13 cellular contexts compared by ENCODE assay signal in the genomic region with DNA sequence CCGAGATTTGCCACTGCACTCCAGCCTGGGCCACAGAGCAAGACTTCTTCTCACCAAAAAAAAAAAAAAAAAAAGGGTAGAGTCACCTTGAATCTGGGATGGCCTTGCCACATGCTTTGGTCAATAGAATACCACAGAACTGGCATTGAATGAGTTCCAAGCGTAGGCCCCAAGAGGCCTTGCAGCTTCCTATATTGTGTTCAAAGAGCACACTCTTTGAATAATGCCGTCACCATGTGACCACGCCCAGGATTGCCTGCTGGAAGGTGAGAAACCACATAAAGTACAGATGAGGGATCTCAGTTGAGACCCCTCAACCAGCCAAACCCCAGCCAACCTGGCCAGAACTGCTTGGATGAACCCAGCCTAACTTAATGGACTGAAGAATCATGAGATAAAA.
"Had no signal": no experiment of that assay in that cellular context is flagged by ENCODE, and none has a peak within 500 bp of the region (broad histone marks: within the 10 kb centered on the region; RNA-seq: fewer than 3 reads in every experiment).

No MANE protein-coding gene starts in this region.

- H3K9me3 ChIP-seq: mucosa of descending colon, sigmoid colon, thyroid gland, uterus had no signal

- H3K4me3 ChIP-seq: mucosa of descending colon, sigmoid colon, thyroid gland, uterus had no signal

- H3K4me1 Mint-ChIP-seq: nephron progenitor cell had no signal

- H3K27me3 ChIP-seq: foreskin keratinocyte, sigmoid colon, thyroid gland, uterus had no signal

- H3K36me3 ChIP-seq: sigmoid colon, thyroid gland, uterus had no signal

- H3K27ac ChIP-seq: foreskin keratinocyte, sigmoid colon, thyroid gland, uterus had no signal

- DNase-seq: activated CD4-positive, alpha-beta T cell treated with anti-CD3 and anti-CD28 coated beads for 4 hours; activated gamma-delta T cell treated with Interleukin-2 at 50 U/mL for 16 hours; activated T-cell treated with anti-CD3 and anti-CD28 coated beads, Interleukin-2, amount 50 U/mL, for 1 hour; foreskin keratinocyte; head of caudate nucleus; mammary epithelial cell; mucosa of descending colon; nephron progenitor cell; sigmoid colon; stimulated activated CD4-positive, alpha-beta T cell treated with anti-CD3 and anti-CD28 coated beads, Interleukin-2, amount 100 ng/mL, for 48 hours; T1000; thyroid gland; uterus had no signal

- H3K4me1 ChIP-seq: foreskin keratinocyte, thyroid gland, uterus had no signal

- ATAC-seq: foreskin keratinocyte, mucosa of descending colon had no signal

- H3K27ac Mint-ChIP-seq: nephron progenitor cell had no signal

- H3K4me3 Mint-ChIP-seq: nephron progenitor cell had no signal
